In the genomic region with DNA sequence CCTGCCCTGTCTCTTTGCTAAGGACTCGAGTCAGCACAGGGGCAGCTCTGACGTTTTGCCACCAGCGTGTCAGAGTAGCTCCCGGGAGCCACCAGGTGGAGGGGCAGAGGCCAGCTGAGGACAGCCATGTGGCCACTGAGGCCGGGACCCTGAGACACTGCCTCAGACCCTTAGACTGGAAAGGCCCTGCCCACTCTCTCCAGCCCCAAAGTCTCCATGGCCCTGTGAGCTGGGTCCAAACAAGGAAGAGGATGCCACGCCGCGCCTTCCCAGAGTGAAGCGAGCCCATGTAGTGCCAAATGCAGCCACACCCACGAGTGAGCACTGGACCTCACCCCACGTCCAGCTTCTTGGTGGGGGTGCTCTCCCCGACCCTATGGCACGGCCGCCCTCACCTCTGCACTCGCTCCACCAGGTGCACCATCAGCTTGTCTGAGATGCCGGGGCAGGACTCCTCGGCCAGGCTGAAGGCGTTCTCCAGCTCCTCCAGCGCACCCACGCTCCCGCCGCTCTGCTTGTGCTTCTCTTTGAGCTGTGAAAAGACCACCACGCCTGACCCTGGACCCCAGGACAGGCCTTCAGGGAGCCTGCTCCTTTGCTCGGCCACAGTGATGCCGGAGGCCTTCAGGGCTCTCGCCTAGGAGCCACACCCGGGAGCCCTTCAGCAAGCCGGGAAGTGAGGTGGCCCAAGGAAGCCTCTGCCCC, we compare ENCODE assay signal across 14 cellular contexts.
"Had no signal": no experiment of that assay in that cellular context is flagged by ENCODE, and none has a peak within 500 bp of the region (broad histone marks: within the 10 kb centered on the region; RNA-seq: fewer than 3 reads in every experiment).

No MANE protein-coding gene starts in this region.

- H3K4me2 ChIP-seq: smooth muscle cell had no signal

- H3K27ac ChIP-seq: coronary artery, gastrocnemius medialis, neutrophil, uterus had no signal

- ATAC-seq: esophagus mucosa; gastrocnemius medialis; left lobe of liver; natural killer cell treated with Interleukin-12 subunit alpha and Interleukin-12 subunit beta and Interleukin-15 and Interleukin-18, amount 100 ng/mL, for 72 hours had no signal

- H3K9me3 ChIP-seq: gastrocnemius medialis, neutrophil, uterus had no signal

- H3K4me1 ChIP-seq: uterus had no signal

- H3K27me3 ChIP-seq: gastrocnemius medialis, neutrophil, uterus had no signal

- DNase-seq: effector CD4-positive, alpha-beta T cell; endodermal cell; gastrocnemius medialis; islet precursor cell; mammary epithelial cell; stimulated activated CD4-positive, alpha-beta T cell treated with anti-CD3 and anti-CD28 coated beads, Interleukin-2, amount 100 ng/mL, for 48 hours; stimulated activated naive CD4-positive, alpha-beta T cell treated with Interleukin-2 at 50 U/mL for 16 hours; uterus had no signal

- H3K36me3 ChIP-seq: uterus had no signal

- H3K4me3 ChIP-seq: coronary artery, gastrocnemius medialis, smooth muscle cell, uterus had no signal
